Comparison of ENCODE assay signal across 1 cellular context in genomic region chr15:68420186-68420684, GRCh38.
TF ChIP-seq lines count a peak whose summit lies in the region.

No MANE protein-coding gene starts in this region.

TF ChIP-seq in GM23338, 12 proteins besides CTCF, POLR2A, EP300 and RAD21 (continued from another document):
- TF ChIP-seq, protein P1, sequence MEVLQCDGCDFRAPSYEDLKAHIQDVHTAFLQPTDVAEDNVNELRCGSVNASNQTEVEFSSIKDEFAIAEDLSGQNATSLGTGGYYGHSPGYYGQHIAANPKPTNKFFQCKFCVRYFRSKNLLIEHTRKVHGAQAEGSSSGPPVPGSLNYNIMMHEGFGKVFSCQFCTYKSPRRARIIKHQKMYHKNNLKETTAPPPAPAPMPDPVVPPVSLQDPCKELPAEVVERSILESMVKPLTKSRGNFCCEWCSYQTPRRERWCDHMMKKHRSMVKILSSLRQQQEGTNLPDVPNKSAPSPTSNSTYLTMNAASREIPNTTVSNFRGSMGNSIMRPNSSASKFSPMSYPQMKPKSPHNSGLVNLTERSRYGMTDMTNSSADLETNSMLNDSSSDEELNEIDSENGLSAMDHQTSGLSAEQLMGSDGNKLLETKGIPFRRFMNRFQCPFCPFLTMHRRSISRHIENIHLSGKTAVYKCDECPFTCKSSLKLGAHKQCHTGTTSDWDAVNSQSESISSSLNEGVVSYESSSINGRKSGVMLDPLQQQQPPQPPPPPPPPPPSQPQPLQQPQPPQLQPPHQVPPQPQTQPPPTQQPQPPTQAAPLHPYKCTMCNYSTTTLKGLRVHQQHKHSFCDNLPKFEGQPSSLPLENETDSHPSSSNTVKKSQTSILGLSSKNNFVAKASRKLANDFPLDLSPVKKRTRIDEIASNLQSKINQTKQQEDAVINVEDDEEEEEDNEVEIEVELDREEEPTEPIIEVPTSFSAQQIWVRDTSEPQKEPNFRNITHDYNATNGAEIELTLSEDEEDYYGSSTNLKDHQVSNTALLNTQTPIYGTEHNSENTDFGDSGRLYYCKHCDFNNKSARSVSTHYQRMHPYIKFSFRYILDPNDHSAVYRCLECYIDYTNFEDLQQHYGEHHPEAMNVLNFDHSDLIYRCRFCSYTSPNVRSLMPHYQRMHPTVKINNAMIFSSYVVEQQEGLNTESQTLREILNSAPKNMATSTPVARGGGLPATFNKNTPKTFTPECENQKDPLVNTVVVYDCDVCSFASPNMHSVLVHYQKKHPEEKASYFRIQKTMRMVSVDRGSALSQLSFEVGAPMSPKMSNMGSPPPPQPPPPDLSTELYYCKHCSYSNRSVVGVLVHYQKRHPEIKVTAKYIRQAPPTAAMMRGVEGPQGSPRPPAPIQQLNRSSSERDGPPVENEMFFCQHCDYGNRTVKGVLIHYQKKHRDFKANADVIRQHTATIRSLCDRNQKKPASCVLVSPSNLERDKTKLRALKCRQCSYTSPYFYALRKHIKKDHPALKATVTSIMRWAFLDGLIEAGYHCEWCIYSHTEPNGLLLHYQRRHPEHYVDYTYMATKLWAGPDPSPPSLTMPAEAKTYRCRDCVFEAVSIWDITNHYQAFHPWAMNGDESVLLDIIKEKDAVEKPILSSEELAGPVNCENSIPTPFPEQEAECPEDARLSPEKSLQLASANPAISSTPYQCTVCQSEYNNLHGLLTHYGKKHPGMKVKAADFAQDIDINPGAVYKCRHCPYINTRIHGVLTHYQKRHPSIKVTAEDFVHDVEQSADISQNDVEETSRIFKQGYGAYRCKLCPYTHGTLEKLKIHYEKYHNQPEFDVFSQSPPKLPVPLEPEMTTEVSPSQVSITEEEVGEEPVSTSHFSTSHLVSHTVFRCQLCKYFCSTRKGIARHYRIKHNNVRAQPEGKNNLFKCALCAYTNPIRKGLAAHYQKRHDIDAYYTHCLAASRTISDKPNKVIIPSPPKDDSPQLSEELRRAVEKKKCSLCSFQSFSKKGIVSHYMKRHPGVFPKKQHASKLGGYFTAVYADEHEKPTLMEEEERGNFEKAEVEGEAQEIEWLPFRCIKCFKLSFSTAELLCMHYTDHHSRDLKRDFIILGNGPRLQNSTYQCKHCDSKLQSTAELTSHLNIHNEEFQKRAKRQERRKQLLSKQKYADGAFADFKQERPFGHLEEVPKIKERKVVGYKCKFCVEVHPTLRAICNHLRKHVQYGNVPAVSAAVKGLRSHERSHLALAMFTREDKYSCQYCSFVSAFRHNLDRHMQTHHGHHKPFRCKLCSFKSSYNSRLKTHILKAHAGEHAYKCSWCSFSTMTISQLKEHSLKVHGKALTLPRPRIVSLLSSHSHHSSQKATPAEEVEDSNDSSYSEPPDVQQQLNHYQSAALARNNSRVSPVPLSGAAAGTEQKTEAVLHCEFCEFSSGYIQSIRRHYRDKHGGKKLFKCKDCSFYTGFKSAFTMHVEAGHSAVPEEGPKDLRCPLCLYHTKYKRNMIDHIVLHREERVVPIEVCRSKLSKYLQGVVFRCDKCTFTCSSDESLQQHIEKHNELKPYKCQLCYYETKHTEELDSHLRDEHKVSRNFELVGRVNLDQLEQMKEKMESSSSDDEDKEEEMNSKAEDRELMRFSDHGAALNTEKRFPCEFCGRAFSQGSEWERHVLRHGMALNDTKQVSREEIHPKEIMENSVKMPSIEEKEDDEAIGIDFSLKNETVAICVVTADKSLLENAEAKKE (CRISPR knock-in tag; IDR thresholded peaks at IDR 0.05) = no peak
- TF ChIP-seq, protein P2, sequence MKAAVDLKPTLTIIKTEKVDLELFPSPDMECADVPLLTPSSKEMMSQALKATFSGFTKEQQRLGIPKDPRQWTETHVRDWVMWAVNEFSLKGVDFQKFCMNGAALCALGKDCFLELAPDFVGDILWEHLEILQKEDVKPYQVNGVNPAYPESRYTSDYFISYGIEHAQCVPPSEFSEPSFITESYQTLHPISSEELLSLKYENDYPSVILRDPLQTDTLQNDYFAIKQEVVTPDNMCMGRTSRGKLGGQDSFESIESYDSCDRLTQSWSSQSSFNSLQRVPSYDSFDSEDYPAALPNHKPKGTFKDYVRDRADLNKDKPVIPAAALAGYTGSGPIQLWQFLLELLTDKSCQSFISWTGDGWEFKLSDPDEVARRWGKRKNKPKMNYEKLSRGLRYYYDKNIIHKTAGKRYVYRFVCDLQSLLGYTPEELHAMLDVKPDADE (IDR thresholded peaks at IDR 0.05) = no peak
- TF ChIP-seq STAT1 (IDR thresholded peaks at IDR 0.05; ENCODE audit: unreplicated experiment) (no peak), REST (IDR thresholded peaks at IDR 0.05; ENCODE audit: unreplicated experiment) (no peak)
